Comparison of ENCODE assay signal across 15 cellular contexts in genomic region chr11:58582437-58582836, GRCh38. TPM values are rescaled to one million over a fixed set of nuclear protein-coding genes. Genes with fewer than 3 reads are reported as not detected.
DNase-seq lines count a peak whose midpoint lies in the region; ATAC-seq and TF ChIP-seq lines count a peak whose summit lies in the region.
"Had no signal": no experiment of that assay in that cellular context is flagged by ENCODE, and none has a peak within 500 bp of the region (broad histone marks: within the 10 kb centered on the region; RNA-seq: fewer than 3 reads in every experiment).

No MANE protein-coding gene starts in this region.

- DNase-seq in T-helper 2 cell treated with Interferon-gamma antibody and Interleukin-4, amounts not matched to agents 5 μg/mL and 100 μg/mL, for 36 hours (ENCODE audit: low spot score): no peak
- no peak for DNase-seq in T-helper 2 cell
- no peak for DNase-seq in GM23338 (ENCODE audit: low spot score)
- DNase-seq in NCI-H774 (lab: John Stamatoyannopoulos, UW): no peak
- DNase-seq: 8988T; activated CD8-positive, alpha-beta memory T cell treated with anti-CD3 and anti-CD28 coated beads, Interleukin-2, amount 50 U/mL, for 4 hours; aorta; CD8-positive, alpha-beta memory T cell; colonic mucosa; erythroblast; spleen had no signal

- no peak for TF ChIP-seq RAD21 in neural cell (conservative IDR thresholded peaks at IDR 0.05)

- peaks cover 26% of the 10 kb centered on the region for H4K20me1 ChIP-seq in GM23338 (replicated peaks; ENCODE audit: insufficient read depth)
- H4K20me1 ChIP-seq in neural cell (ENCODE audit: insufficient read depth): no peaks in the 10 kb centered on the region

- H3K9me2 ChIP-seq in GM23338 (ENCODE audit: insufficient read depth) (no peaks in the 10 kb centered on the region), neural cell (ENCODE audit: insufficient read depth, low read length) (no peaks in the 10 kb centered on the region)

- peaks cover 9% of the 10 kb centered on the region; the same call in 1 of the 2 replicates for H3K4me1 ChIP-seq in GM23338 (ENCODE audit: insufficient read depth)

- H3K4me3 Mint-ChIP-seq in T-helper 2 cell treated with Interferon-gamma antibody and Interleukin-4, amounts not matched to agents 5 μg/mL and 100 μg/mL, for 36 hours: peak overlapping the region; percentile 97
- no peak overlapping the region for H3K4me3 Mint-ChIP-seq in GM23338
- H3K4me3 Mint-ChIP-seq in activated naive CD8-positive, alpha-beta T cell: peak overlapping the region; percentile 57

- H3K9ac ChIP-seq in neural cell (ENCODE audit: low read length): no peak overlapping the region

- H3K79me2 ChIP-seq in GM23338 (replicated peaks; ENCODE audit: insufficient read depth) (peaks cover 78% of the 10 kb centered on the region), neural cell (replicated peaks; ENCODE audit: insufficient read depth, low read length) (peaks cover 64% of the 10 kb centered on the region)

- peak overlapping the region; percentile 4 for H3K4me2 ChIP-seq in GM23338
- H3K4me2 ChIP-seq in neural cell (ENCODE audit: low read length): peak overlapping the region; percentile 36

- H3K4me1 Mint-ChIP-seq in T-helper 2 cell treated with Interferon-gamma antibody and Interleukin-4, amounts not matched to agents 5 μg/mL and 100 μg/mL, for 36 hours (ENCODE audit: low read depth): peaks cover 41% of the 10 kb centered on the region
- peaks cover 20% of the 10 kb centered on the region; the same call in 2 of the 3 replicates for H3K4me1 Mint-ChIP-seq in GM23338
- H3K4me1 Mint-ChIP-seq in activated naive CD8-positive, alpha-beta T cell (ENCODE audit: low read depth): peaks cover 64% of the 10 kb centered on the region

- H3K4me3 ChIP-seq in GM23338 (no peak overlapping the region), neural cell (ENCODE audit: low read length) (peak overlapping the region; percentile 1)
- H3K4me3 ChIP-seq: colonic mucosa had no signal

- no peak for ATAC-seq in GM23338
- ATAC-seq in activated CD4-positive, CD25-positive, alpha-beta regulatory T cell treated with anti-CD3 and anti-CD28 coated beads, Interleukin-2, amount 50 U/mL, for 24 hours: no peak
- no peak for ATAC-seq in GM19397 (IDR thresholded peaks at IDR 0.05; ENCODE audit: unreplicated experiment)

- H3K36me3 Mint-ChIP-seq in T-helper 2 cell treated with Interferon-gamma antibody and Interleukin-4, amounts not matched to agents 5 μg/mL and 100 μg/mL, for 36 hours (ENCODE audit: low read depth): peaks cover 31% of the 10 kb centered on the region
- peaks cover 25% of the 10 kb centered on the region; the same call in 2 of the 3 replicates for H3K36me3 Mint-ChIP-seq in GM23338 (ENCODE audit: low read depth)
- peaks cover 11% of the 10 kb centered on the region for H3K36me3 Mint-ChIP-seq in activated naive CD8-positive, alpha-beta T cell

- H3K36me3 ChIP-seq in GM23338 (ENCODE audit: insufficient read depth) (0 out of 2 replicates have a peak, but pooled peaks cover 8% of the 10 kb centered on the region), neural cell (ENCODE audit: insufficient read depth, low read length) (peaks cover 7% of the 10 kb centered on the region)
- H3K36me3 ChIP-seq: colonic mucosa had no signal

- H3K27me3 ChIP-seq in GM23338 (ENCODE audit: insufficient read depth) (no peaks in the 10 kb centered on the region), neural cell (ENCODE audit: insufficient read depth, low read depth, low read length) (no peaks in the 10 kb centered on the region)
- H3K27me3 ChIP-seq: colonic mucosa, spleen had no signal

- H2AFZ ChIP-seq in GM23338 (no peak overlapping the region), neural cell (ENCODE audit: low read depth, low read length) (no peak overlapping the region)

- H3K27me3 Mint-ChIP-seq in T-helper 2 cell treated with Interferon-gamma antibody and Interleukin-4, amounts not matched to agents 5 μg/mL and 100 μg/mL, for 36 hours (ENCODE audit: low read depth): no peaks in the 10 kb centered on the region
- H3K27me3 Mint-ChIP-seq in GM23338 (ENCODE audit: insufficient read depth, low read depth, poor library complexity): peaks cover 16% of the 10 kb centered on the region
- H3K27me3 Mint-ChIP-seq in activated naive CD8-positive, alpha-beta T cell: no peaks in the 10 kb centered on the region

- H3F3A ChIP-seq in GM23338 (replicated peaks; ENCODE audit: low read depth) (no peaks in the 10 kb centered on the region), neural cell (ENCODE audit: insufficient read depth, low read length, poor library complexity, severe bottlenecking) (peaks cover 5% of the 10 kb centered on the region)

- no peak for TF ChIP-seq EP300 in neural cell (conservative IDR thresholded peaks at IDR 0.05; ENCODE audit: poor library complexity, severe bottlenecking)

- no peak overlapping the region for H3K27ac ChIP-seq in GM23338 (ENCODE audit: low read depth)
- H3K27ac ChIP-seq in neural cell (ENCODE audit: low read length): no peak overlapping the region
- H3K27ac ChIP-seq: colonic mucosa, spleen had no signal

- H3K9me3 ChIP-seq in neural cell (ENCODE audit: low read length): no peaks in the 10 kb centered on the region
- H3K9me3 ChIP-seq: colonic mucosa, spleen had no signal

- H3K9me3 Mint-ChIP-seq in T-helper 2 cell treated with Interferon-gamma antibody and Interleukin-4, amounts not matched to agents 5 μg/mL and 100 μg/mL, for 36 hours: no peaks in the 10 kb centered on the region
- no peaks in the 10 kb centered on the region for H3K9me3 Mint-ChIP-seq in GM23338
- no peaks in the 10 kb centered on the region for H3K9me3 Mint-ChIP-seq in activated naive CD8-positive, alpha-beta T cell (ENCODE audit: low read depth)
- H3K9me3 Mint-ChIP-seq: CD8-positive, alpha-beta memory T cell had no signal

- TF ChIP-seq CTCF in GM23338 (conservative IDR thresholded peaks at IDR 0.05; ENCODE audit: low read depth in 2 of 2) (no peak), neural cell (IDR thresholded peaks at IDR 0.05; ENCODE audit: poor library complexity, severe bottlenecking) (no peak)

- no peak overlapping the region for H3K27ac Mint-ChIP-seq in T-helper 2 cell treated with Interferon-gamma antibody and Interleukin-4, amounts not matched to agents 5 μg/mL and 100 μg/mL, for 36 hours
- no peak overlapping the region; the same call in 1 of the 2 replicates for H3K27ac Mint-ChIP-seq in GM23338
- no peak overlapping the region for H3K27ac Mint-ChIP-seq in activated naive CD8-positive, alpha-beta T cell

TF ChIP-seq in GM23338, 12 proteins besides CTCF, POLR2A, EP300 and RAD21:
- no peak for TF ChIP-seq ZNF114 (CRISPR knock-in tag; IDR thresholded peaks at IDR 0.05)

TF ChIP-seq in neural cell, 6 proteins besides CTCF, POLR2A, EP300 and RAD21:
- TF ChIP-seq POLR2AphosphoS5 (IDR thresholded peaks at IDR 0.05) (no peak), TAF1 (IDR thresholded peaks at IDR 0.05; ENCODE audit: low read depth) (no peak), SMC3 (conservative IDR thresholded peaks at IDR 0.05; ENCODE audit: poor library complexity) (no peak), EZH2 (IDR thresholded peaks at IDR 0.05; ENCODE audit: borderline replicate concordance, insufficient read depth, low read length, poor library complexity, severe bottlenecking) (no peak), MXI1 (conservative IDR thresholded peaks at IDR 0.05; ENCODE audit: poor library complexity, severe bottlenecking) (no peak), REST (IDR thresholded peaks at IDR 0.05; ENCODE audit: borderline replicate concordance) (no peak)

RNA-seq across cellular contexts. Expression of gene ZFP91, which starts 3.6 kb away (rescaled TPM):
- 30.0 and 30.2 TPM in 2 replicates for total RNA-seq in GM23338 (2014; rRNA removed; shearing (Covaris generic))
- polyA plus RNA-seq in GM23338 (2016; fragmentation: Nextera tagmentation; extraction: Ambion mirVana) (10.2 and 11.1 TPM in 2 replicates), neural cell (29.4 and 32.7 TPM in 2 replicates)
- 50.9 and 58.0 TPM in 2 replicates for polyA minus RNA-seq in neural cell

RNA-seq across cellular contexts. Expression of gene LPXN, which starts 6.8 kb away (rescaled TPM):
- total RNA-seq in GM23338 (2014; rRNA removed; shearing (Covaris generic)): 0.56 and 2.3 TPM in 2 replicates
- polyA plus RNA-seq in GM23338 (2016; fragmentation: Nextera tagmentation; extraction: Ambion mirVana): 1.1 and 1.3 TPM in 2 replicates
- 4.1 and 4.3 TPM in 2 replicates for polyA plus RNA-seq in neural cell
- 2.7 and 3.4 TPM in 2 replicates for polyA minus RNA-seq in neural cell

RNA-seq across cellular contexts. Expression of gene CNTF, which starts 40.0 kb away (rescaled TPM):
- 1.8 and 1.9 TPM in 2 replicates for total RNA-seq in GM23338 (2014; rRNA removed; shearing (Covaris generic))
- polyA plus RNA-seq in GM23338 (2016; fragmentation: Nextera tagmentation; extraction: Ambion mirVana) (0.24 and 0.26 TPM in 2 replicates), neural cell (2.3 and 3.6 TPM in 2 replicates)
- 3.4 and 4.2 TPM in 2 replicates for polyA minus RNA-seq in neural cell
- polyA plus RNA-seq: CD8-positive, alpha-beta memory T cell had no signal
